In the genomic region with DNA sequence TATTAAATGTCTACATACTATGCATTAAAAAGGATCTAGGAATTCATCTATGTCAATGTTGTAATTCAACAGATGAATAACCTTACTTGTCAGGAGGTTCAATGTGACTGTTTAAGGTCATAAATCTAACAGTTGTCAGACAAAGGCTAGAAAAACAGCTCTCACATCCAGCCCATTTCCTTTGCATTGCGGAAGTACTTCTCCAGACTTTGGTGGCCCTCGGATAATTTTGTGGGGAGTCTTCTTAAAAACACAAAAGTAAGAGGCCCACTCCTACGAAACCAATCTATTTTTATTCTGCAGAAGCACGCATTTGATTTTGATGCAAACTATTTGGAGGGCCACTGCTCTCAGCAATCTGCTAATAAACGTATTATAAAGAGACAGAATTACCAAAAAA, we compare ENCODE assay signal across 26 cellular contexts.
"Had no signal": no experiment of that assay in that cellular context is flagged by ENCODE, and none has a peak within 500 bp of the region (broad histone marks: within the 10 kb centered on the region; RNA-seq: fewer than 3 reads in every experiment).

No MANE protein-coding gene starts in this region.

- H3K9ac ChIP-seq: KMS-11 had no signal

- DNase-seq: activated CD4-positive, alpha-beta memory T cell treated with anti-CD3 and anti-CD28 coated beads for 36 hours; activated CD4-positive, alpha-beta T cell treated with anti-CD3 and anti-CD28 coated beads, Interleukin-2, amount 10 ng/mL, durations not matched to agents 7 days and 5 days; activated CD4-positive, CD25-positive, alpha-beta regulatory T cell; activated CD8-positive, alpha-beta memory T cell treated with anti-CD3 and anti-CD28 coated beads for 24 hours; activated effector memory CD4-positive, alpha-beta T cell treated with anti-CD3 and anti-CD28 coated beads, Interleukin-2, amount 50 U/mL, for 16 hours; activated naive CD4-positive, alpha-beta T cell treated with Interleukin-2 at 50 U/mL for 16 hours; activated naive CD8-positive, alpha-beta T cell treated with anti-CD3 and anti-CD28 coated beads, Interleukin-2, amount 50 U/mL, for 24 hours; activated T-cell treated with anti-CD3 and anti-CD28 coated beads, Interleukin-2, amount 50 U/mL, for 4 hours; amniotic stem cell; body of pancreas; central memory CD4-positive, alpha-beta T cell; MG63; NCI-H1092 treated with DMSO at 0.1 percent for 48 hours; NCI-H1417 treated with DMSO at 0.1 percent for 48 hours; NCI-H1694 treated with DMSO at 0.1 percent for 48 hours; NCI-H2081; NCI-H510A treated with DMSO at 0.1 percent for 48 hours; NCI-H69; NK-92 treated with Interleukin-12 subunit alpha and Interleukin-12 subunit beta, amount 100 ng/mL, for 24 hours; SHP77; T-helper 17 cell; T-helper 9 cell had no signal

- H3K27ac Mint-ChIP-seq: activated CD4-positive, alpha-beta memory T cell treated with anti-CD3 and anti-CD28 coated beads for 36 hours; activated CD4-positive, alpha-beta T cell treated with anti-CD3 and anti-CD28 coated beads, Interleukin-2, amount 10 ng/mL, durations not matched to agents 7 days and 5 days; activated naive CD4-positive, alpha-beta T cell treated with anti-CD3 and anti-CD28 coated beads, Interleukin-2, amount 50 U/mL, for 72 hours; activated naive CD8-positive, alpha-beta T cell treated with anti-CD3 and anti-CD28 coated beads, Interleukin-2, amount 50 U/mL, for 24 hours; T-helper 17 cell had no signal

- H3K4me2 ChIP-seq: KMS-11 had no signal

- H3K27me3 ChIP-seq: ascending aorta, body of pancreas, MG63 had no signal

- H3K36me3 Mint-ChIP-seq: activated CD4-positive, alpha-beta memory T cell treated with anti-CD3 and anti-CD28 coated beads for 36 hours; activated naive CD4-positive, alpha-beta T cell treated with anti-CD3 and anti-CD28 coated beads, Interleukin-2, amount 50 U/mL, for 72 hours had no signal

- H3K4me1 Mint-ChIP-seq: activated CD4-positive, alpha-beta T cell treated with anti-CD3 and anti-CD28 coated beads, Interleukin-2, amount 10 ng/mL, durations not matched to agents 7 days and 5 days; activated naive CD8-positive, alpha-beta T cell treated with anti-CD3 and anti-CD28 coated beads, Interleukin-2, amount 50 U/mL, for 24 hours; T-helper 17 cell had no signal

- ATAC-seq: activated naive CD4-positive, alpha-beta T cell treated with anti-CD3 and anti-CD28 coated beads, Interleukin-2, amount 50 U/mL, for 72 hours; activated naive CD8-positive, alpha-beta T cell treated with anti-CD3 and anti-CD28 coated beads, Interleukin-2, amount 50 U/mL, for 24 hours; activated T-cell treated with anti-CD3 and anti-CD28 coated beads, Interleukin-2, amount 50 U/mL, for 4 hours; body of pancreas; T-helper 17 cell had no signal

- H3K27me3 Mint-ChIP-seq: activated CD4-positive, alpha-beta memory T cell treated with anti-CD3 and anti-CD28 coated beads for 36 hours; activated CD4-positive, alpha-beta T cell treated with anti-CD3 and anti-CD28 coated beads, Interleukin-2, amount 10 ng/mL, durations not matched to agents 7 days and 5 days; activated naive CD8-positive, alpha-beta T cell treated with anti-CD3 and anti-CD28 coated beads, Interleukin-2, amount 50 U/mL, for 24 hours had no signal

- H3K4me1 ChIP-seq: ascending aorta had no signal

- H3K9me3 ChIP-seq: ascending aorta, body of pancreas, MG63 had no signal

- H3K27ac ChIP-seq: ascending aorta, body of pancreas, KMS-11, VCaP had no signal

- H3K4me3 Mint-ChIP-seq: activated CD4-positive, alpha-beta memory T cell treated with anti-CD3 and anti-CD28 coated beads for 36 hours; activated CD4-positive, alpha-beta T cell treated with anti-CD3 and anti-CD28 coated beads, Interleukin-2, amount 10 ng/mL, durations not matched to agents 7 days and 5 days; activated naive CD8-positive, alpha-beta T cell treated with anti-CD3 and anti-CD28 coated beads, Interleukin-2, amount 50 U/mL, for 24 hours; activated T-cell treated with anti-CD3 and anti-CD28 coated beads, Interleukin-2, amount 50 U/mL, for 4 hours; T-helper 17 cell had no signal

- H3K9me3 Mint-ChIP-seq: activated CD4-positive, alpha-beta memory T cell treated with anti-CD3 and anti-CD28 coated beads for 36 hours; activated CD4-positive, alpha-beta T cell treated with anti-CD3 and anti-CD28 coated beads, Interleukin-2, amount 10 ng/mL, durations not matched to agents 7 days and 5 days; activated naive CD8-positive, alpha-beta T cell treated with anti-CD3 and anti-CD28 coated beads, Interleukin-2, amount 50 U/mL, for 24 hours had no signal

- H3K4me3 ChIP-seq: ascending aorta, body of pancreas, MG63 had no signal

- H3K36me3 ChIP-seq: ascending aorta, MG63 had no signal
